ENCODE assay signal across 11 cellular contexts in genomic region chr17:45108595-45109521, GRCh38. TPM values are rescaled to one million over a fixed set of nuclear protein-coding genes. Genes with fewer than 3 reads are reported as not detected.
A peak's percentile ranks its signal among the peaks of the same experiment; 100 is the strongest.
DNase-seq lines count a peak whose midpoint lies in the region; ATAC-seq, FAIRE-seq and TF ChIP-seq lines count a peak whose summit lies in the region.
"Had no signal": no experiment of that assay in that cellular context is flagged by ENCODE, and none has a peak within 500 bp of the region (broad histone marks: within the 10 kb centered on the region; RNA-seq: fewer than 3 reads in every experiment).

No MANE protein-coding gene starts in this region.

- intact Hi-C loops in left ventricle myocardium superior (cut with micrococcal nuclease) = no loop called here
- intact Hi-C loops in sciatic nerve (cut with DNase I) = no loop called here
- intact Hi-C loops in CD4-positive, alpha-beta T cell (cut with DNase I, micrococcal nuclease) = no loop called here

- H3K9me3 Mint-ChIP-seq in stimulated activated effector memory CD8-positive, alpha-beta T cell treated with anti-CD3 and anti-CD28 coated beads, Interleukin-12 subunit alpha, Interleukin-12 subunit beta, amount 100 ng/mL, for 72 hours = no peaks in the 10 kb centered on the region
- no peaks in the 10 kb centered on the region for H3K9me3 Mint-ChIP-seq in CD4-positive, alpha-beta T cell
- H3K9me3 Mint-ChIP-seq: stimulated activated memory B cell treated with anti-CD40 and anti-IgM and Interleukin-4, amounts not matched to agents 10 μg/mL and 1 μg/mL and 100 μg/mL, for 72 hours had no signal

- peak overlapping the region; percentile 21 for H3K27ac Mint-ChIP-seq in stimulated activated effector memory CD8-positive, alpha-beta T cell treated with anti-CD3 and anti-CD28 coated beads, Interleukin-12 subunit alpha, Interleukin-12 subunit beta, amount 100 ng/mL, for 72 hours
- no peak overlapping the region for H3K27ac Mint-ChIP-seq in CD4-positive, alpha-beta T cell
- H3K27ac Mint-ChIP-seq: stimulated activated memory B cell treated with anti-CD40 and anti-IgM and Interleukin-4, amounts not matched to agents 10 μg/mL and 1 μg/mL and 100 μg/mL, for 72 hours had no signal

- no peaks in the 10 kb centered on the region for H3K9me3 ChIP-seq in CD4-positive, alpha-beta T cell (ENCODE audit: control insufficient read depth, low read length)
- H3K9me3 ChIP-seq: esophagus squamous epithelium had no signal

- peaks cover 44% of the 10 kb centered on the region for H3K36me3 Mint-ChIP-seq in stimulated activated effector memory CD8-positive, alpha-beta T cell treated with anti-CD3 and anti-CD28 coated beads, Interleukin-12 subunit alpha, Interleukin-12 subunit beta, amount 100 ng/mL, for 72 hours
- H3K36me3 Mint-ChIP-seq in CD4-positive, alpha-beta T cell (ENCODE audit: low read depth) = peaks cover 33% of the 10 kb centered on the region

- CTCF ChIA-PET in CD4-positive, alpha-beta T cell (lab: Charles Lee) = interaction anchor here (0.9 to 1.8 kb wide), 2 partner anchors 9 to 27 kb away, joined by 3 to 4 read pairs; partner anchors contain the start of gene ACBD4

- no peaks in the 10 kb centered on the region for H3K27me3 Mint-ChIP-seq in CD4-positive, alpha-beta T cell
- H3K27me3 Mint-ChIP-seq: stimulated activated memory B cell treated with anti-CD40 and anti-IgM and Interleukin-4, amounts not matched to agents 10 μg/mL and 1 μg/mL and 100 μg/mL, for 72 hours had no signal

- peak; percentile 28 for FAIRE-seq in HTR-8/SVneo (lab: Jason Lieb, UNC)

- H3K4me3 ChIP-seq in astrocyte of the spinal cord (ENCODE audit: low read depth, low read length) = no peak overlapping the region
- H3K4me3 ChIP-seq: esophagus squamous epithelium had no signal

- peaks cover 5% of the 10 kb centered on the region for H3K4me1 Mint-ChIP-seq in stimulated activated effector memory CD8-positive, alpha-beta T cell treated with anti-CD3 and anti-CD28 coated beads, Interleukin-12 subunit alpha, Interleukin-12 subunit beta, amount 100 ng/mL, for 72 hours
- no peaks in the 10 kb centered on the region for H3K4me1 Mint-ChIP-seq in CD4-positive, alpha-beta T cell (ENCODE audit: low read depth)

- in situ Hi-C loops in astrocyte of the spinal cord (cut with HindIII; ENCODE audit: low sequenced_read_pairs) = no loop called here

- ATAC-seq in left ventricle myocardium superior (peak; percentile 2), sciatic nerve (no peak)
- no peak for ATAC-seq in stimulated activated effector memory CD8-positive, alpha-beta T cell treated with anti-CD3 and anti-CD28 coated beads, Interleukin-12 subunit alpha, Interleukin-12 subunit beta, amount 100 ng/mL, for 72 hours
- ATAC-seq in CD4-positive, alpha-beta T cell (ENCODE audit: poor library complexity) = no peak
- ATAC-seq: stimulated activated memory B cell treated with anti-CD40 and anti-IgM and Interleukin-4, amounts not matched to agents 10 μg/mL and 1 μg/mL and 100 μg/mL, for 72 hours had no signal

- no peak for DNase-seq in HTR-8/SVneo (ENCODE audit: insufficient read length, low spot score)
- no peak for DNase-seq in astrocyte of the spinal cord (ENCODE audit: low read depth, low spot score)
- peak; percentile 66 for DNase-seq in left ventricle myocardium superior
- DNase-seq in stimulated activated effector memory CD8-positive, alpha-beta T cell treated with anti-CD3 and anti-CD28 coated beads, Interleukin-12 subunit alpha, Interleukin-12 subunit beta, amount 100 ng/mL, for 72 hours (ENCODE audit: low spot score in 2 of 2) = no peak
- no peak for DNase-seq in sciatic nerve (ENCODE audit: low spot score)
- no peak for DNase-seq in Ammon's horn (ENCODE audit: low spot score)
- DNase-seq in CD4-positive, alpha-beta T cell = no peak
- DNase-seq: esophagus squamous epithelium, islet precursor cell, RPMI8226 had no signal

- no peak overlapping the region for H3K27ac ChIP-seq in CD4-positive, alpha-beta T cell (ENCODE audit: low read depth, low read length)

- TF ChIP-seq CTCF in astrocyte of the spinal cord (IDR thresholded peaks at IDR 0.05; ENCODE audit: low read depth, low read length) = peak; percentile 6
- no peak for TF ChIP-seq CTCF in CD4-positive, alpha-beta T cell (IDR thresholded peaks at IDR 0.05)

- H3K4me3 Mint-ChIP-seq in stimulated activated effector memory CD8-positive, alpha-beta T cell treated with anti-CD3 and anti-CD28 coated beads, Interleukin-12 subunit alpha, Interleukin-12 subunit beta, amount 100 ng/mL, for 72 hours = no peak overlapping the region
- no peak overlapping the region for H3K4me3 Mint-ChIP-seq in CD4-positive, alpha-beta T cell
- H3K4me3 Mint-ChIP-seq: stimulated activated memory B cell treated with anti-CD40 and anti-IgM and Interleukin-4, amounts not matched to agents 10 μg/mL and 1 μg/mL and 100 μg/mL, for 72 hours had no signal

- POLR2A ChIA-PET in CD4-positive, alpha-beta T cell (lab: Charles Lee) = no interaction called here

- no peaks in the 10 kb centered on the region for H3K27me3 ChIP-seq in CD4-positive, alpha-beta T cell (ENCODE audit: control insufficient read depth, insufficient read depth, low read length)
- H3K27me3 ChIP-seq: esophagus squamous epithelium had no signal

RNA-seq across cellular contexts. Expression of gene PLCD3, which starts 23.5 kb away (rescaled TPM):
- total RNA-seq in left ventricle myocardium superior = 281 TPM
- 79.4 TPM for total RNA-seq in sciatic nerve
- total RNA-seq in CD4-positive, alpha-beta T cell = 1 to 10 TPM; 1.8 to 2.4 TPM

RNA-seq across cellular contexts. Expression of gene ACBD4, which starts 26.6 kb away (rescaled TPM):
- 7.7 TPM for total RNA-seq in left ventricle myocardium superior
- total RNA-seq in sciatic nerve = 26.4 TPM
- 10 to 100 TPM; 24.8 to 26.3 TPM for total RNA-seq in CD4-positive, alpha-beta T cell

RNA-seq across cellular contexts. Expression of gene HEXIM1, which starts 39.4 kb away (rescaled TPM):
- total RNA-seq in left ventricle myocardium superior (35.1 TPM), sciatic nerve (39.1 TPM)
- 10 to 100 TPM; 50.5 to 50.9 TPM for total RNA-seq in CD4-positive, alpha-beta T cell

RNA-seq across cellular contexts. Expression of gene NMT1, which starts 47.7 kb away (rescaled TPM):
- total RNA-seq in left ventricle myocardium superior = 114 TPM
- 98.4 TPM for total RNA-seq in sciatic nerve
- 10 to 100 TPM; 61.1 to 62.2 TPM for total RNA-seq in CD4-positive, alpha-beta T cell

RNA-seq across cellular contexts. Expression of gene HEXIM2, which starts 52.8 kb away (rescaled TPM):
- total RNA-seq in left ventricle myocardium superior (8.9 TPM), sciatic nerve (6.8 TPM)
- total RNA-seq in CD4-positive, alpha-beta T cell = 1 to 10 TPM; 1.3 to 1.5 TPM

Comparison
In these comparisons a context has a peak if more than half of its experiments do, and no peak if none do; other contexts are left out.
1. RNA of gene PLCD3, which starts 23.5 kb away (total RNA-seq): 281 TPM in left ventricle myocardium superior (single experiment) and 79.4 TPM in sciatic nerve (single experiment); 1.8 to 2.4 TPM in CD4-positive, alpha-beta T cell; every median in the first group is over 10 times any median in the second.